8 cellular contexts compared by ENCODE assay signal in the genomic region with DNA sequence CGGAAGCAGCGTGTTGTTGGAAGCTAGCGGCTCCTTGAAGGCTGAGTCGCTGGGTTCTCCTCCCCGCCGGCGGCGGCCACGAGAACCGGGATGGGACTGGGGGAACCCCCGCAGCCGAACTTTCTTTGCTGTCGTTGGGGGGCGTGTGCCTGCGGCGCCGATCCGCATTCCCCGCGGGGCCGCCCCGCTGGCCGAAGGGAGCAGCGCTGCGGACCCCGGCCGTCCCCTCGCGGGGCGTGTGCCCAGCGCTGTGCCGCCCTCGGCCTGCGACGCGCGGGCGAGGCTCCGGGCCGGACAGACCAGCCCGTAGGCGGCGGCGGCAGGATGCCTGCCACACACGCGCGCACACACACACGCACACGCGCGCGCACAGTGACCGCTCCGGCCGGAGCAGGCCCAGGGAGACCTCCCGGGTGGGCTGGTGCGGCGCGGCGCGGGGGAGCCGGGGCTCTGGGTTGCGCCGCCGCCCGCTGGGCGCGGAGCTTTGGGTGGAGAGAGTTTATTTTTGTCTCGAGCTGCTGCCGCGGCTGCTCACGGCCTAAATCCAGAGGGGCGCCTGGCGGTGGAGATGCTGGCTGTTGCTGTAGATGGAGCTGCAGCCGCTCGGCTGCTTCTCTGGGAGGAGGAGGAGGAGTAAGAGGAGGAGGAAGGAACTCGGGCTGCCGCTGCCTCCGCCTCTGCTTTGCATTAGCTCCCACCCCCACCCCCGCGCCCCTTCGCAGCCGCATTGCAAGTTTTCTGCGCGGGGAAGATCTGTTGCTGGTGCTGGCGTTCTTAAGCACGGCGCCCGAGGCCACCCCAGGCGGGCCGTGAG. TPM values are rescaled to one million over a fixed set of nuclear protein-coding genes. Genes with fewer than 3 reads are reported as not detected.
A peak's percentile ranks its signal among the peaks of the same experiment; 100 is the strongest.
DNase-seq lines count a peak whose midpoint lies in the region; ATAC-seq, FAIRE-seq and TF ChIP-seq lines count a peak whose summit lies in the region.

A gene with protein sequence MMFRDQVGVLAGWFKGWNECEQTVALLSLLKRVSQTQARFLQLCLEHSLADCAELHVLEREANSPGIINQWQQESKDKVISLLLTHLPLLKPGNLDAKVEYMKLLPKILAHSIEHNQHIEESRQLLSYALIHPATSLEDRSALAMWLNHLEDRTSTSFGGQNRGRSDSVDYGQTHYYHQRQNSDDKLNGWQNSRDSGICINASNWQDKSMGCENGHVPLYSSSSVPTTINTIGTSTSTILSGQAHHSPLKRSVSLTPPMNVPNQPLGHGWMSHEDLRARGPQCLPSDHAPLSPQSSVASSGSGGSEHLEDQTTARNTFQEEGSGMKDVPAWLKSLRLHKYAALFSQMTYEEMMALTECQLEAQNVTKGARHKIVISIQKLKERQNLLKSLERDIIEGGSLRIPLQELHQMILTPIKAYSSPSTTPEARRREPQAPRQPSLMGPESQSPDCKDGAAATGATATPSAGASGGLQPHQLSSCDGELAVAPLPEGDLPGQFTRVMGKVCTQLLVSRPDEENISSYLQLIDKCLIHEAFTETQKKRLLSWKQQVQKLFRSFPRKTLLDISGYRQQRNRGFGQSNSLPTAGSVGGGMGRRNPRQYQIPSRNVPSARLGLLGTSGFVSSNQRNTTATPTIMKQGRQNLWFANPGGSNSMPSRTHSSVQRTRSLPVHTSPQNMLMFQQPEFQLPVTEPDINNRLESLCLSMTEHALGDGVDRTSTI (plus strand): TSS at position 719 of the 814 bp plus-strand sequence. CDS start 789 bp downstream, outside the sequence.

- intact Hi-C loops in natural killer cell (cut with micrococcal nuclease), result loop anchor here (5.0 to 10.0 kb wide), 2 partner anchors 61 to 338 kb away; a partner anchor contains a TSS

- peaks cover 20 to 30% of the 10 kb centered on the region in 2 donors for H3K4me1 Mint-ChIP-seq in natural killer cell

- peak; percentile 36 for ATAC-seq in GM19455 (IDR thresholded peaks at IDR 0.05; ENCODE audit: unreplicated experiment)
- peak; percentile 32 to 42 (median 40) for ATAC-seq in natural killer cell

- H3K9me3 Mint-ChIP-seq in natural killer cell, result no peaks in the 10 kb centered on the region

- H3K27ac ChIP-seq in temporal lobe (ENCODE audit: low read depth, low read length), result peak within 1 kb of the TSS; percentile 65

- peak within 1 kb of the TSS; percentile 92 for H3K4me3 Mint-ChIP-seq in natural killer cell

- DNase-seq in COLO829 (ENCODE audit: low spot score), result peak; percentile 65
- peak; percentile 84 for DNase-seq in HK-2 (ENCODE audit: unreplicated experiment)
- DNase-seq in RCC 7860 (ENCODE audit: low spot score), result peak; percentile 76
- DNase-seq in activated gamma-delta T cell (lab: John Stamatoyannopoulos, UW), result peak; percentile 16
- peak; percentile 90 for DNase-seq in fibroblast of pulmonary artery (ENCODE audit: low read depth)
- peak; percentile 28 for DNase-seq in natural killer cell

- peak within 1 kb of the TSS in 1 of 2 donors; percentile 76 for H3K27ac Mint-ChIP-seq in natural killer cell

- no peak for FAIRE-seq in RCC 7860 (lab: Jason Lieb, UNC)

- TF ChIP-seq CTCF in fibroblast of pulmonary artery (IDR thresholded peaks at IDR 0.05; ENCODE audit: low read length, missing control alignments) (peak; percentile 35), natural killer cell (IDR thresholded peaks at IDR 0.05) (no peak)

- peaks cover 25 to 26% of the 10 kb centered on the region in 2 donors for H3K27me3 Mint-ChIP-seq in natural killer cell (ENCODE audit: low read depth in 2 of 2)

- peaks cover under 1% of the 10 kb centered on the region for H3K36me3 Mint-ChIP-seq in natural killer cell

- H3K4me3 ChIP-seq in fibroblast of pulmonary artery (replicated peaks; ENCODE audit: low read depth, low read length), result peak within 1 kb of the TSS; percentile 78

RNA-seq across cellular contexts. Expression of the gene that starts here (rescaled TPM):
- 1 to 10 TPM in 2 of 3 donors, under 1 TPM in 1; 0.70 to 1.6 (median 1.4) TPM for total RNA-seq in natural killer cell
- 9.1 TPM for total RNA-seq in temporal lobe

Comparison
In these comparisons a context has a peak if more than half of its experiments do, and no peak if none do; other contexts are left out.
1. Peak in every context shown above with its lines: DNase-seq, ATAC-seq, H3K4me3 ChIP-seq and H3K27ac ChIP-seq.
2. DNase-seq: peak in every context shown above with its lines; median percentile 90 in fibroblast of pulmonary artery; 84 in HK-2; 76 in RCC 7860; 65 in COLO829; 28 in natural killer cell; 16 in activated gamma-delta T cell.